ENCODE assay signal across 22 cellular contexts in the genomic region with DNA sequence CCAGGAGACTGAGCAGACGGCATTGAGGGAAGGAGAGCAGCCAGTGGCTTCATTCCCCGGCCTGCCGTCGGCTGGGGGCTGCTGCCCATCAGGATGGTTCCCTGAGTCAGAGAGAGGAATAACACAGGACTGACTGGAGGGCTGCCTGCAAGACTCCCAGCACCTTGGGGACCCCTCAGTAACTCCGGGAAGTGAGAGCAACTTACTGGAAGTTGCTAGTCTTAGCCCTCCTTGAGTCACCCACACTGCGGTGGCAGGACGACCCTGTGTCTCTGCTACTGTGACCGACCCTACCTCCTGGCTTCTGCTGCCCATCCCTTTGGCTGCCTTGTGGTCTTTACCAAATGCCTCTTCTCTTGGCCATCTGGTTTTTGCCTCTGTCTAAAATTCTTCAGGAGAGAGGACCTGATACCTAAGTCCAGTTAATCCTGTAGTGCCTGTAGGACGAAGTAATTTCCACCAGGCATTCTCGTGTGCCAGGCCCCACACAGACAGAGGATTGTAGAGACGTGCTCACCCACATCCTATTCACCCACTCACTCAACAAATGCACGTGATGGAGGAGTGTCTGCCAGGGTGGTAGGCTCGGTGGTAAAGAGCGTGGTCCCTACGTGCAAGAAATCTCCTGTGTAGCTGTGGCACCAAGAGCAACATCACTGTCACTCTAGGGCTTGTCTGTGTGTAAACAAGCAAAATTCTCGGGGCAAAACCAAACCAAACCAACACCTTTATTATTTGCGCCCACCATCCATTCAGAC.
A peak's percentile ranks its signal among the peaks of the same experiment; 100 is the strongest.
DNase-seq lines count a peak whose midpoint lies in the region; ATAC-seq, FAIRE-seq and TF ChIP-seq lines count a peak whose summit lies in the region.
"Had no signal": no experiment of that assay in that cellular context is flagged by ENCODE, and none has a peak within 500 bp of the region (broad histone marks: within the 10 kb centered on the region; RNA-seq: fewer than 3 reads in every experiment).

No MANE protein-coding gene starts in this region.

- H3K36me3 ChIP-seq in skeletal muscle tissue (ENCODE audit: control insufficient read depth in 3 of 3, insufficient read depth in 3 of 3, low read length in 3 of 3): peaks cover 7 to 22% (median 14%) of the 10 kb centered on the region in 3 donors
- H3K36me3 ChIP-seq: left lung, pancreas, Peyer's patch, right atrium auricular region, tibial nerve had no signal

- H3K27me3 Mint-ChIP-seq in activated T-cell treated with anti-CD3 and anti-CD28 coated beads, Interleukin-2, amount 50 U/mL, for 4 hours (ENCODE audit: low read depth): no peaks in the 10 kb centered on the region
- no peaks in the 10 kb centered on the region for H3K27me3 Mint-ChIP-seq in T-helper 17 cell
- no peaks in the 10 kb centered on the region for H3K27me3 Mint-ChIP-seq in activated naive CD8-positive, alpha-beta T cell treated with anti-CD3 and anti-CD28 coated beads, Interleukin-2, amount 50 U/mL, for 24 hours

- FAIRE-seq in GM12892 (lab: Jason Lieb, UNC): no peak
- FAIRE-seq: colon, pancreas had no signal

- ATAC-seq in activated T-cell treated with anti-CD3 and anti-CD28 coated beads, Interleukin-2, amount 50 U/mL, for 4 hours: peak; percentile 33 to 52
- ATAC-seq in T-helper 17 cell (peak; percentile 48), HG02885 (IDR thresholded peaks at IDR 0.05; ENCODE audit: poor library complexity, unreplicated experiment) (no peak)
- ATAC-seq in activated naive CD8-positive, alpha-beta T cell treated with anti-CD3 and anti-CD28 coated beads, Interleukin-2, amount 50 U/mL, for 24 hours: peak; percentile 29
- ATAC-seq: HCT116, left lung, pancreas had no signal

- H3K9me3 ChIP-seq in T-helper 17 cell (ENCODE audit: control insufficient read depth, low read length, poor library complexity, severe bottlenecking): no peaks in the 10 kb centered on the region
- no peaks in the 10 kb centered on the region for H3K9me3 ChIP-seq in skeletal muscle tissue (ENCODE audit: control insufficient read depth in 3 of 3, low read length in 3 of 3)
- H3K9me3 ChIP-seq: left lung, pancreas, Peyer's patch, right atrium auricular region, tibial nerve had no signal

- H3K4me1 ChIP-seq in skeletal muscle tissue (ENCODE audit: control insufficient read depth in 3 of 3, insufficient read depth in 3 of 3, low read length in 3 of 3): peaks cover 0 to 11% (median 4%) of the 10 kb centered on the region in 3 donors
- H3K4me1 ChIP-seq: left lung, pancreas, Peyer's patch, right atrium auricular region, tibial nerve had no signal

- peak overlapping the region; percentile 78 for H3K27ac Mint-ChIP-seq in T-helper 17 cell
- H3K27ac Mint-ChIP-seq in activated naive CD8-positive, alpha-beta T cell treated with anti-CD3 and anti-CD28 coated beads, Interleukin-2, amount 50 U/mL, for 24 hours: peak overlapping the region; percentile 95
- H3K27ac Mint-ChIP-seq: nephron had no signal

- TF ChIP-seq POLR2A in GM12892 (IDR thresholded peaks at IDR 0.05; ENCODE audit: low read depth, low read length): no peak

- H3K27me3 ChIP-seq in skeletal muscle tissue (ENCODE audit: control insufficient read depth in 3 of 3, insufficient read depth in 3 of 3, low read length in 3 of 3): no peaks in the 10 kb centered on the region
- H3K27me3 ChIP-seq: left lung, pancreas, Peyer's patch, right atrium auricular region, tibial nerve had no signal

- no peaks in the 10 kb centered on the region for H3K9me3 Mint-ChIP-seq in activated T-cell treated with anti-CD3 and anti-CD28 coated beads, Interleukin-2, amount 50 U/mL, for 4 hours
- H3K9me3 Mint-ChIP-seq in activated naive CD8-positive, alpha-beta T cell treated with anti-CD3 and anti-CD28 coated beads, Interleukin-2, amount 50 U/mL, for 24 hours: peaks cover 7% of the 10 kb centered on the region
- H3K9me3 Mint-ChIP-seq: nephron had no signal

- H3K9ac ChIP-seq in skeletal muscle tissue (ENCODE audit: low read depth in 1 of 3, low read length in 3 of 3): no peak overlapping the region

- H3K36me3 Mint-ChIP-seq in activated T-cell treated with anti-CD3 and anti-CD28 coated beads, Interleukin-2, amount 50 U/mL, for 4 hours (ENCODE audit: insufficient read depth): peaks cover 28% of the 10 kb centered on the region
- H3K36me3 Mint-ChIP-seq in T-helper 17 cell (ENCODE audit: low read depth): peaks cover 3% of the 10 kb centered on the region
- peaks cover 30% of the 10 kb centered on the region for H3K36me3 Mint-ChIP-seq in activated naive CD8-positive, alpha-beta T cell treated with anti-CD3 and anti-CD28 coated beads, Interleukin-2, amount 50 U/mL, for 24 hours (ENCODE audit: low read depth)

- no peak overlapping the region for H3K4me3 Mint-ChIP-seq in activated T-cell treated with anti-CD3 and anti-CD28 coated beads, Interleukin-2, amount 50 U/mL, for 4 hours
- no peak overlapping the region for H3K4me3 Mint-ChIP-seq in T-helper 17 cell
- peak overlapping the region; percentile 30 for H3K4me3 Mint-ChIP-seq in activated naive CD8-positive, alpha-beta T cell treated with anti-CD3 and anti-CD28 coated beads, Interleukin-2, amount 50 U/mL, for 24 hours
- H3K4me3 Mint-ChIP-seq: nephron had no signal

- H3K27ac ChIP-seq in skeletal muscle tissue (ENCODE audit: low read depth, low read length): peak overlapping the region; percentile 5
- H3K27ac ChIP-seq: HL-60, left lung, pancreas, Peyer's patch, right atrium auricular region, tibial nerve had no signal

- no peak overlapping the region for H3K4me3 ChIP-seq in skeletal muscle tissue (ENCODE audit: low read length in 3 of 3)
- H3K4me3 ChIP-seq: left lung, pancreas, Peyer's patch, right atrium auricular region, tibial nerve had no signal

- DNase-seq in activated T-cell treated with anti-CD3 and anti-CD28 coated beads, Interleukin-2, amount 50 U/mL, for 4 hours: no peak
- DNase-seq in activated T-cell treated with anti-CD3 and anti-CD28 coated beads for 4 hours (no peak), T-helper 17 cell (no peak), NCI-H1436 (lab: John Stamatoyannopoulos, UW) (no peak), GM12892 (ENCODE audit: insufficient read length) (no peak)
- DNase-seq in activated naive CD8-positive, alpha-beta T cell treated with anti-CD3 and anti-CD28 coated beads, Interleukin-2, amount 50 U/mL, for 24 hours: peak; percentile 29
- DNase-seq: C1 segment of cervical spinal cord; effector memory CD4-positive, alpha-beta T cell; left lung; NCI-H1048; NCI-H187 treated with DMSO at 0.1 percent for 48 hours; NCI-H526 treated with DMSO at 0.1 percent for 48 hours; pancreas; Peyer's patch had no signal

- H3K4me1 Mint-ChIP-seq in activated T-cell treated with anti-CD3 and anti-CD28 coated beads, Interleukin-2, amount 50 U/mL, for 4 hours (ENCODE audit: low read depth): peaks cover 22% of the 10 kb centered on the region
- H3K4me1 Mint-ChIP-seq in T-helper 17 cell: peaks cover 13% of the 10 kb centered on the region
- peaks cover 45% of the 10 kb centered on the region for H3K4me1 Mint-ChIP-seq in activated naive CD8-positive, alpha-beta T cell treated with anti-CD3 and anti-CD28 coated beads, Interleukin-2, amount 50 U/mL, for 24 hours
- H3K4me1 Mint-ChIP-seq: nephron had no signal
